ENCODE assay signal across 1 cellular context in genomic region chr10:68826764-68827591, GRCh38.
TF ChIP-seq lines count a peak whose summit lies in the region.

Gene STOX1, plus strand, starts transcription at chr10:68827531. Its CDS starts 93 bp downstream, at chr10:68827624.

TF ChIP-seq in HEK293, 187 proteins besides CTCF, POLR2A, EP300 and RAD21 (continued from another document and continues in another):
- TF ChIP-seq, protein P1, sequence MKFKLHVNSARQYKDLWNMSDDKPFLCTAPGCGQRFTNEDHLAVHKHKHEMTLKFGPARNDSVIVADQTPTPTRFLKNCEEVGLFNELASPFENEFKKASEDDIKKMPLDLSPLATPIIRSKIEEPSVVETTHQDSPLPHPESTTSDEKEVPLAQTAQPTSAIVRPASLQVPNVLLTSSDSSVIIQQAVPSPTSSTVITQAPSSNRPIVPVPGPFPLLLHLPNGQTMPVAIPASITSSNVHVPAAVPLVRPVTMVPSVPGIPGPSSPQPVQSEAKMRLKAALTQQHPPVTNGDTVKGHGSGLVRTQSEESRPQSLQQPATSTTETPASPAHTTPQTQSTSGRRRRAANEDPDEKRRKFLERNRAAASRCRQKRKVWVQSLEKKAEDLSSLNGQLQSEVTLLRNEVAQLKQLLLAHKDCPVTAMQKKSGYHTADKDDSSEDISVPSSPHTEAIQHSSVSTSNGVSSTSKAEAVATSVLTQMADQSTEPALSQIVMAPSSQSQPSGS (tag by site-specific recombination; IDR thresholded peaks at IDR 0.05; ENCODE audit: low read depth): no peak
- no peak for TF ChIP-seq ZNF132 (tag by site-specific recombination; IDR thresholded peaks at IDR 0.05; ENCODE audit: borderline replicate concordance)
- TF ChIP-seq, protein P2, sequence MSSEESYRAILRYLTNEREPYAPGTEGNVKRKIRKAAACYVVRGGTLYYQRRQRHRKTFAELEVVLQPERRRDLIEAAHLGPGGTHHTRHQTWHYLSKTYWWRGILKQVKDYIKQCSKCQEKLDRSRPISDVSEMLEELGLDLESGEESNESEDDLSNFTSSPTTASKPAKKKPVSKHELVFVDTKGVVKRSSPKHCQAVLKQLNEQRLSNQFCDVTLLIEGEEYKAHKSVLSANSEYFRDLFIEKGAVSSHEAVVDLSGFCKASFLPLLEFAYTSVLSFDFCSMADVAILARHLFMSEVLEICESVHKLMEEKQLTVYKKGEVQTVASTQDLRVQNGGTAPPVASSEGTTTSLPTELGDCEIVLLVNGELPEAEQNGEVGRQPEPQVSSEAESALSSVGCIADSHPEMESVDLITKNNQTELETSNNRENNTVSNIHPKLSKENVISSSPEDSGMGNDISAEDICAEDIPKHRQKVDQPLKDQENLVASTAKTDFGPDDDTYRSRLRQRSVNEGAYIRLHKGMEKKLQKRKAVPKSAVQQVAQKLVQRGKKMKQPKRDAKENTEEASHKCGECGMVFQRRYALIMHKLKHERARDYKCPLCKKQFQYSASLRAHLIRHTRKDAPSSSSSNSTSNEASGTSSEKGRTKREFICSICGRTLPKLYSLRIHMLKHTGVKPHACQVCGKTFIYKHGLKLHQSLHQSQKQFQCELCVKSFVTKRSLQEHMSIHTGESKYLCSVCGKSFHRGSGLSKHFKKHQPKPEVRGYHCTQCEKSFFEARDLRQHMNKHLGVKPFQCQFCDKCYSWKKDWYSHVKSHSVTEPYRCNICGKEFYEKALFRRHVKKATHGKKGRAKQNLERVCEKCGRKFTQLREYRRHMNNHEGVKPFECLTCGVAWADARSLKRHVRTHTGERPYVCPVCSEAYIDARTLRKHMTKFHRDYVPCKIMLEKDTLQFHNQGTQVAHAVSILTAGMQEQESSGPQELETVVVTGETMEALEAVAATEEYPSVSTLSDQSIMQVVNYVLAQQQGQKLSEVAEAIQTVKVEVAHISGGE (tag by site-specific recombination; conservative IDR thresholded peaks at IDR 0.05; ENCODE audit: low read depth): 0 out of 2 replicates have a peak, but pooled peaks have one; percentile 20
- peak; percentile 79 for TF ChIP-seq ZBTB17 (tag by site-specific recombination; IDR thresholded peaks at IDR 0.05)
- 0 out of 2 replicates have a peak, but pooled peaks have one; percentile 30 for TF ChIP-seq ZFP3 (tag by site-specific recombination; IDR thresholded peaks at IDR 0.05; ENCODE audit: low read depth)
- no peak for TF ChIP-seq ZFP37 (tag by site-specific recombination; IDR thresholded peaks at IDR 0.05)
- no peak for TF ChIP-seq ZNF707 (tag by site-specific recombination; IDR thresholded peaks at IDR 0.05)
- no peak for TF ChIP-seq ZNF26 (tag by site-specific recombination; IDR thresholded peaks at IDR 0.05)
- peak; percentile 63; the same call in 1 of the 2 replicates for TF ChIP-seq KLF16 (tag by site-specific recombination; IDR thresholded peaks at IDR 0.05)
- TF ChIP-seq ZNF654 (tag by site-specific recombination; IDR thresholded peaks at IDR 0.05; ENCODE audit: low read depth): no peak
- TF ChIP-seq EGR2 (tag by site-specific recombination; IDR thresholded peaks at IDR 0.05; ENCODE audit: low read depth): 0 out of 2 replicates have a peak, but pooled peaks have one; percentile 42
- 0 out of 2 replicates have a peak, but pooled peaks have one; percentile 6 for TF ChIP-seq ZNF623 (tag by site-specific recombination; IDR thresholded peaks at IDR 0.05)
- TF ChIP-seq SETDB1 (IDR thresholded peaks at IDR 0.05; ENCODE audit: insufficient read length, low read length): no peak
- TF ChIP-seq ZNF157 (tag by site-specific recombination; IDR thresholded peaks at IDR 0.05): no peak
- TF ChIP-seq ZBTB8A (tag by site-specific recombination; IDR thresholded peaks at IDR 0.05): peak; percentile 61; the same call in 1 of the 2 replicates
- peak; percentile 58; the same call in 1 of the 2 replicates for TF ChIP-seq ZNF629 (tag by site-specific recombination; IDR thresholded peaks at IDR 0.05)
- TF ChIP-seq, protein P3, sequence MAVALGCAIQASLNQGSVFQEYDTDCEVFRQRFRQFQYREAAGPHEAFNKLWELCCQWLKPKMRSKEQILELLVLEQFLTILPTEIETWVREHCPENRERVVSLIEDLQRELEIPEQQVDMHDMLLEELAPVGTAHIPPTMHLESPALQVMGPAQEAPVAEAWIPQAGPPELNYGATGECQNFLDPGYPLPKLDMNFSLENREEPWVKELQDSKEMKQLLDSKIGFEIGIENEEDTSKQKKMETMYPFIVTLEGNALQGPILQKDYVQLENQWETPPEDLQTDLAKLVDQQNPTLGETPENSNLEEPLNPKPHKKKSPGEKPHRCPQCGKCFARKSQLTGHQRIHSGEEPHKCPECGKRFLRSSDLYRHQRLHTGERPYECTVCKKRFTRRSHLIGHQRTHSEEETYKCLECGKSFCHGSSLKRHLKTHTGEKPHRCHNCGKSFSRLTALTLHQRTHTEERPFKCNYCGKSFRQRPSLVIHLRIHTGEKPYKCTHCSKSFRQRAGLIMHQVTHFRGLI (tag by site-specific recombination; IDR thresholded peaks at IDR 0.05): no peak
- no peak for TF ChIP-seq ZNF140 (tag by site-specific recombination; IDR thresholded peaks at IDR 0.05)
- TF ChIP-seq ZBTB48 (tag by site-specific recombination; IDR thresholded peaks at IDR 0.05): peak; percentile 57; the same call in 1 of the 2 replicates
- TF ChIP-seq KLF10 (tag by site-specific recombination; IDR thresholded peaks at IDR 0.05): 0 out of 2 replicates have a peak, but pooled peaks have one; percentile 55
- no peak for TF ChIP-seq ZNF133 (tag by site-specific recombination; IDR thresholded peaks at IDR 0.05)
- no peak for TF ChIP-seq MZF1 (tag by site-specific recombination; IDR thresholded peaks at IDR 0.05; ENCODE audit: borderline replicate concordance)
- TF ChIP-seq ZNF677 (tag by site-specific recombination; IDR thresholded peaks at IDR 0.05): no peak
- TF ChIP-seq ZNF610 (tag by site-specific recombination; IDR thresholded peaks at IDR 0.05; ENCODE audit: borderline replicate concordance): no peak
- peak; percentile 98 for TF ChIP-seq ZNF335 (tag by site-specific recombination; conservative IDR thresholded peaks at IDR 0.05)
- TF ChIP-seq, protein P4, sequence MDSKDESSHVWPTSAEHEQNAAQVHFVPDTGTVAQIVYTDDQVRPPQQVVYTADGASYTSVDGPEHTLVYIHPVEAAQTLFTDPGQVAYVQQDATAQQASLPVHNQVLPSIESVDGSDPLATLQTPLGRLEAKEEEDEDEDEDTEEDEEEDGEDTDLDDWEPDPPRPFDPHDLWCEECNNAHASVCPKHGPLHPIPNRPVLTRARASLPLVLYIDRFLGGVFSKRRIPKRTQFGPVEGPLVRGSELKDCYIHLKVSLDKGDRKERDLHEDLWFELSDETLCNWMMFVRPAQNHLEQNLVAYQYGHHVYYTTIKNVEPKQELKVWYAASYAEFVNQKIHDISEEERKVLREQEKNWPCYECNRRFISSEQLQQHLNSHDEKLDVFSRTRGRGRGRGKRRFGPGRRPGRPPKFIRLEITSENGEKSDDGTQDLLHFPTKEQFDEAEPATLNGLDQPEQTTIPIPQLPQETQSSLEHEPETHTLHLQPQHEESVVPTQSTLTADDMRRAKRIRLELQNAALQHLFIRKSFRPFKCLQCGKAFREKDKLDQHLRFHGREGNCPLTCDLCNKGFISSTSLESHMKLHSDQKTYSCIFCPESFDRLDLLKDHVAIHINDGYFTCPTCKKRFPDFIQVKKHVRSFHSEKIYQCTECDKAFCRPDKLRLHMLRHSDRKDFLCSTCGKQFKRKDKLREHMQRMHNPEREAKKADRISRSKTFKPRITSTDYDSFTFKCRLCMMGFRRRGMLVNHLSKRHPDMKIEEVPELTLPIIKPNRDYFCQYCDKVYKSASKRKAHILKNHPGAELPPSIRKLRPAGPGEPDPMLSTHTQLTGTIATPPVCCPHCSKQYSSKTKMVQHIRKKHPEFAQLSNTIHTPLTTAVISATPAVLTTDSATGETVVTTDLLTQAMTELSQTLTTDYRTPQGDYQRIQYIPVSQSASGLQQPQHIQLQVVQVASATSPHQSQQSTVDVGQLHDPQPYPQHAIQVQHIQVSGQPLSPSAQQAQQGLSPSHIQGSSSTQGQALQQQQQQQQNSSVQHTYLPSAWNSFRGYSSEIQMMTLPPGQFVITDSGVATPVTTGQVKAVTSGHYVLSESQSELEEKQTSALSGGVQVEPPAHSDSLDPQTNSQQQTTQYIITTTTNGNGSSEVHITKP (tag by site-specific recombination; IDR thresholded peaks at IDR 0.05): peak; percentile 74
- TF ChIP-seq ZSCAN5A (tag by site-specific recombination; IDR thresholded peaks at IDR 0.05): no peak
- TF ChIP-seq, protein P5, sequence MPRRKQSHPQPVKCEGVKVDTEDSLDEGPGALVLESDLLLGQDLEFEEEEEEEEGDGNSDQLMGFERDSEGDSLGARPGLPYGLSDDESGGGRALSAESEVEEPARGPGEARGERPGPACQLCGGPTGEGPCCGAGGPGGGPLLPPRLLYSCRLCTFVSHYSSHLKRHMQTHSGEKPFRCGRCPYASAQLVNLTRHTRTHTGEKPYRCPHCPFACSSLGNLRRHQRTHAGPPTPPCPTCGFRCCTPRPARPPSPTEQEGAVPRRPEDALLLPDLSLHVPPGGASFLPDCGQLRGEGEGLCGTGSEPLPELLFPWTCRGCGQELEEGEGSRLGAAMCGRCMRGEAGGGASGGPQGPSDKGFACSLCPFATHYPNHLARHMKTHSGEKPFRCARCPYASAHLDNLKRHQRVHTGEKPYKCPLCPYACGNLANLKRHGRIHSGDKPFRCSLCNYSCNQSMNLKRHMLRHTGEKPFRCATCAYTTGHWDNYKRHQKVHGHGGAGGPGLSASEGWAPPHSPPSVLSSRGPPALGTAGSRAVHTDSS (tag by site-specific recombination; IDR thresholded peaks at IDR 0.05): no peak
- TF ChIP-seq ZNF555 (tag by site-specific recombination; conservative IDR thresholded peaks at IDR 0.05): no peak
- no peak; the same call in 1 of the 2 replicates for TF ChIP-seq GLIS2 (tag by site-specific recombination; IDR thresholded peaks at IDR 0.05)
- TF ChIP-seq ZNF214 (tag by site-specific recombination; IDR thresholded peaks at IDR 0.05; ENCODE audit: borderline replicate concordance): no peak
- TF ChIP-seq ZBTB7A (tag by site-specific recombination; IDR thresholded peaks at IDR 0.05; ENCODE audit: low read depth): no peak
- TF ChIP-seq ZSCAN30 (tag by site-specific recombination; IDR thresholded peaks at IDR 0.05): 0 out of 2 replicates have a peak, but pooled peaks have one; percentile 54
- no peak for TF ChIP-seq ZNF416 (tag by site-specific recombination; IDR thresholded peaks at IDR 0.05)
- peak; percentile 72 for TF ChIP-seq IKZF3 (tag by site-specific recombination; IDR thresholded peaks at IDR 0.05)
- TF ChIP-seq, protein P6, sequence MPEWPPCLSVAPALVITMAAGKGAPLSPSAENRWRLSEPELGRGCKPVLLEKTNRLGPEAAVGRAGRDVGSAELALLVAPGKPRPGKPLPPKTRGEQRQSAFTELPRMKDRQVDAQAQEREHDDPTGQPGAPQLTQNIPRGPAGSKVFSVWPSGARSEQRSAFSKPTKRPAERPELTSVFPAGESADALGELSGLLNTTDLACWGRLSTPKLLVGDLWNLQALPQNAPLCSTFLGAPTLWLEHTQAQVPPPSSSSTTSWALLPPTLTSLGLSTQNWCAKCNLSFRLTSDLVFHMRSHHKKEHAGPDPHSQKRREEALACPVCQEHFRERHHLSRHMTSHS (tag by site-specific recombination; IDR thresholded peaks at IDR 0.05): no peak
- no peak for TF ChIP-seq PBX3 (CRISPR knock-in tag; IDR thresholded peaks at IDR 0.05)
- no peak for TF ChIP-seq ZNF785 (tag by site-specific recombination; IDR thresholded peaks at IDR 0.05)
- peak; percentile 46; the same call in 1 of the 2 replicates for TF ChIP-seq KLF8 (tag by site-specific recombination; IDR thresholded peaks at IDR 0.05)
- no peak; the same call in 1 of the 2 replicates for TF ChIP-seq ZNF394 (tag by site-specific recombination; IDR thresholded peaks at IDR 0.05; ENCODE audit: borderline replicate concordance)
- TF ChIP-seq ZNF239 (tag by site-specific recombination; IDR thresholded peaks at IDR 0.05): no peak
- no peak for TF ChIP-seq ZNF169 (tag by site-specific recombination; IDR thresholded peaks at IDR 0.05)
- peak; percentile 90 for TF ChIP-seq GLIS1 (tag by site-specific recombination; IDR thresholded peaks at IDR 0.05)
- TF ChIP-seq ZNF501 (tag by site-specific recombination; IDR thresholded peaks at IDR 0.05): peak; percentile 81
- TF ChIP-seq GLI4 (tag by site-specific recombination; IDR thresholded peaks at IDR 0.05): no peak
- TF ChIP-seq, protein P7, sequence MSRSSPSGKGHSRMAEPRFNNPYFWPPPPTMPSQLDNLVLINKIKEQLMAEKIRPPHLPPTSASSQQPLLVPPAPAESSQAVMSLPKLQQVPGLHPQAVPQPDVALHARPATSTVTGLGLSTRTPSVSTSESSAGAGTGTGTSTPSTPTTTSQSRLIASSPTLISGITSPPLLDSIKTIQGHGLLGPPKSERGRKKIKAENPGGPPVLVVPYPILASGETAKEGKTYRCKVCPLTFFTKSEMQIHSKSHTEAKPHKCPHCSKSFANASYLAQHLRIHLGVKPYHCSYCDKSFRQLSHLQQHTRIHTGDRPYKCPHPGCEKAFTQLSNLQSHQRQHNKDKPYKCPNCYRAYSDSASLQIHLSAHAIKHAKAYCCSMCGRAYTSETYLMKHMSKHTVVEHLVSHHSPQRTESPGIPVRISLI (tag by site-specific recombination; IDR thresholded peaks at IDR 0.05): no peak
- TF ChIP-seq ZNF701 (tag by site-specific recombination; IDR thresholded peaks at IDR 0.05): no peak
